8 cellular contexts compared by ENCODE assay signal in genomic region chr2:8515864-8516533, GRCh38.
DNase-seq lines count a peak whose midpoint lies in the region; ATAC-seq and TF ChIP-seq lines count a peak whose summit lies in the region.

No MANE protein-coding gene starts in this region.

- no peaks in the 10 kb centered on the region for H4K20me1 ChIP-seq in smooth muscle cell (ENCODE audit: low read depth)

- ATAC-seq in heart left ventricle: peak in 1 of 4 donors; percentile 8
- ATAC-seq in HG02981 (IDR thresholded peaks at IDR 0.05; ENCODE audit: unreplicated experiment): peak; percentile 35
- peak; percentile 63 for ATAC-seq in left colon

- no peaks in the 10 kb centered on the region for H3K9me3 ChIP-seq in heart left ventricle
- no peaks in the 10 kb centered on the region for H3K9me3 ChIP-seq in right atrium auricular region
- no peaks in the 10 kb centered on the region for H3K9me3 ChIP-seq in smooth muscle cell (replicated peaks; ENCODE audit: low read depth)

- DNase-seq in heart left ventricle (no peak), right atrium auricular region (ENCODE audit: low spot score) (no peak), NCI-H526 treated with DMSO at 0.1 percent for 48 hours (lab: John Stamatoyannopoulos, UW) (peak; percentile 49), left colon (no peak), DMS79 (lab: John Stamatoyannopoulos, UW) (no peak), NCI-H226 (no peak), smooth muscle cell (lab: John Stamatoyannopoulos, UW; ENCODE audit: unreplicated experiment) (no peak)

- TF ChIP-seq CTCF in heart left ventricle (IDR thresholded peaks at IDR 0.05) (peak in 1 of 12 donors; percentile 8), right atrium auricular region (IDR thresholded peaks at IDR 0.05) (peak in 1 of 2 donors; percentile 19), smooth muscle cell (IDR thresholded peaks at IDR 0.05; ENCODE audit: borderline replicate concordance, insufficient read depth, poor library complexity, severe bottlenecking) (no peak)

- no peaks in the 10 kb centered on the region for H3K27me3 ChIP-seq in heart left ventricle
- H3K27me3 ChIP-seq in right atrium auricular region: no peaks in the 10 kb centered on the region
- H3K27me3 ChIP-seq in smooth muscle cell (ENCODE audit: low read depth): no peaks in the 10 kb centered on the region

- H3K4me1 ChIP-seq in heart left ventricle: peaks cover 0 to 67% (median 13%) of the 10 kb centered on the region in 12 donors
- peaks cover 0 to 30% of the 10 kb centered on the region in 2 donors for H3K4me1 ChIP-seq in right atrium auricular region
- no peaks in the 10 kb centered on the region for H3K4me1 ChIP-seq in smooth muscle cell (ENCODE audit: low read depth)

- no peak overlapping the region for H2AFZ ChIP-seq in smooth muscle cell (ENCODE audit: low read depth)

- intact Hi-C loops in heart left ventricle (cut with DNase I) (loop anchor here in 2 of 10 donors (5.0 to 10.0 kb wide), 3 partner anchors 131 to 169 kb away; partner anchors contain the start of gene ID2 (in 1 of the 2)), left colon (cut with DNase I, micrococcal nuclease) (no loop called here)

- no peak overlapping the region for H3K4me3 ChIP-seq in heart left ventricle
- no peak overlapping the region for H3K4me3 ChIP-seq in right atrium auricular region
- no peak overlapping the region for H3K4me3 ChIP-seq in smooth muscle cell

- no peak overlapping the region for H3K9ac ChIP-seq in smooth muscle cell (ENCODE audit: low read depth)

- H3K27ac ChIP-seq in heart left ventricle (peak overlapping the region in 8 of 12 donors; percentile 37 to 81 (median 54)), right atrium auricular region (peak overlapping the region in 1 of 2 donors; percentile 48), smooth muscle cell (ENCODE audit: low read depth) (no peak overlapping the region)

- WGBS in heart left ventricle, 4 donors: 82 to 91% (median 89%) methylated on average over 4 to 5 of the region's 5 CpGs
- 72% methylated on average over 5 of the region's 5 CpGs for WGBS in smooth muscle cell (ENCODE audit: low lambda C conversion rate)

- TF ChIP-seq POLR2A in heart left ventricle (IDR thresholded peaks at IDR 0.05): no peak

- no peak overlapping the region for H3K4me2 ChIP-seq in smooth muscle cell

- H3F3A ChIP-seq in smooth muscle cell (ENCODE audit: low read depth): no peaks in the 10 kb centered on the region

- H3K36me3 ChIP-seq in heart left ventricle: no peaks in the 10 kb centered on the region
- H3K36me3 ChIP-seq in right atrium auricular region: no peaks in the 10 kb centered on the region
- no peaks in the 10 kb centered on the region for H3K36me3 ChIP-seq in smooth muscle cell (ENCODE audit: low read depth)

- no peaks in the 10 kb centered on the region for H3K79me2 ChIP-seq in smooth muscle cell (ENCODE audit: low read depth)
